ENCODE assay signal across 36 cellular contexts in genomic region chr9:23751614-23752013, GRCh38.
A peak's percentile ranks its signal among the peaks of the same experiment; 100 is the strongest.
DNase-seq lines count a peak whose midpoint lies in the region; ATAC-seq, FAIRE-seq and TF ChIP-seq lines count a peak whose summit lies in the region.
"Had no signal": no experiment of that assay in that cellular context is flagged by ENCODE, and none has a peak within 500 bp of the region (broad histone marks: within the 10 kb centered on the region; RNA-seq: fewer than 3 reads in every experiment).

No MANE protein-coding gene starts in this region.

- no peak overlapping the region for H2AFZ ChIP-seq in GM23338
- H2AFZ ChIP-seq in GM12878 (ENCODE audit: control insufficient read depth, low read depth, low read length), result no peak overlapping the region

- H3K4me1 Mint-ChIP-seq in GM23338, result peaks cover 77% of the 10 kb centered on the region
- peaks cover 91% of the 10 kb centered on the region for H3K4me1 Mint-ChIP-seq in WTC11
- peaks cover 58% of the 10 kb centered on the region for H3K4me1 Mint-ChIP-seq in glutamatergic neuron (ENCODE audit: low read depth, unreplicated experiment)
- H3K4me1 Mint-ChIP-seq: B cell; CD14-positive monocyte; CD4-positive, alpha-beta memory T cell; CD4-positive, CD25-positive, alpha-beta regulatory T cell; CD8-positive, alpha-beta memory T cell had no signal

- H4K20me1 ChIP-seq in GM23338 (replicated peaks; ENCODE audit: insufficient read depth), result peaks cover 3% of the 10 kb centered on the region
- no peaks in the 10 kb centered on the region for H4K20me1 ChIP-seq in GM12878 (ENCODE audit: control insufficient read depth, insufficient read depth)
- H4K20me1 ChIP-seq: BLaER1; BLaER1 treated with 17β-estradiol and CSF1 and Interleukin-3, amounts not matched to agents 10 nM and 100 nM had no signal

- ATAC-seq in GM23338 (no peak), WTC11 (no peak), GM12878 (peak; percentile 92), gastrocnemius medialis (no peak)
- ATAC-seq: A549; CD8-positive, alpha-beta T cell had no signal

- H3K9me2 ChIP-seq in GM23338 (ENCODE audit: insufficient read depth), result peaks cover 6% of the 10 kb centered on the region

- CTCF ChIA-PET in WTC11 (lab: Charles Lee), result no interaction called here
- CTCF ChIA-PET in GM12878 (lab: Yijun Ruan, JAX), result interaction anchor here (0.6 to 1.0 kb wide), 3 partner anchors 34 to 211 kb away, joined by 3 to 4 read pairs (median 3); no protein-coding TSS in a partner anchor

- 20% methylated on average over 6 of the region's 6 CpGs for WGBS in GM12878 (ENCODE audit: insufficient coverage, insufficient replicate concordance, low lambda C conversion rate, missing lambda C conversion rate)

- no peaks in the 10 kb centered on the region for H3K27me3 Mint-ChIP-seq in GM23338 (ENCODE audit: insufficient read depth, low read depth, poor library complexity)
- no peaks in the 10 kb centered on the region for H3K27me3 Mint-ChIP-seq in WTC11 (ENCODE audit: low read depth)
- H3K27me3 Mint-ChIP-seq in glutamatergic neuron (ENCODE audit: unreplicated experiment), result peaks cover 16% of the 10 kb centered on the region
- H3K27me3 Mint-ChIP-seq: B cell; CD4-positive, alpha-beta memory T cell; CD4-positive, alpha-beta T cell; CD4-positive, CD25-positive, alpha-beta regulatory T cell; CD8-positive, alpha-beta memory T cell had no signal

- no peaks in the 10 kb centered on the region for H3K27me3 ChIP-seq in GM23338 (ENCODE audit: insufficient read depth)
- H3K27me3 ChIP-seq in GM12878 (replicated peaks in 1 of 2; ENCODE audit: control insufficient read depth in 2 of 2, insufficient read depth in 2 of 2, low read length in 1 of 2), result no peaks in the 10 kb centered on the region
- H3K27me3 ChIP-seq in gastrocnemius medialis, result no peaks in the 10 kb centered on the region
- H3K27me3 ChIP-seq: BE2C; BLaER1; BLaER1 treated with 17β-estradiol and CSF1 and Interleukin-3, amounts not matched to agents 10 nM and 100 nM had no signal

- intact Hi-C loops in GM12878 (cut with micrococcal nuclease; ENCODE audit: unreplicated experiment) (no loop called here), gastrocnemius medialis (cut with DNase I; ENCODE audit: low total_unique reads) (no loop called here)

- RAD21 ChIA-PET in GM12878 (lab: Charles Lee; ENCODE audit: unreplicated experiment), result interaction anchor here (0.8 to 2.3 kb wide), 14 partner anchors 9 to 93 kb away, joined by 3 to 12 read pairs (median 4); no protein-coding TSS in a partner anchor

- H3K27ac ChIP-seq in GM23338 (ENCODE audit: low read depth) (no peak overlapping the region), GM12878 (ENCODE audit: control insufficient read depth, insufficient read depth) (no peak overlapping the region), gastrocnemius medialis (no peak overlapping the region)
- H3K27ac ChIP-seq: 22Rv1; A549; BLaER1; BLaER1 treated with 17β-estradiol and CSF1 and Interleukin-3, amounts not matched to agents 10 nM and 100 nM; C4-2B had no signal

- H3K27ac Mint-ChIP-seq in GM23338 (peak overlapping the region; percentile 15; the same call in 1 of the 2 replicates), WTC11 (peak overlapping the region; percentile 62; the same call in 1 of the 2 replicates), glutamatergic neuron (ENCODE audit: unreplicated experiment) (peak overlapping the region; percentile 70)
- H3K27ac Mint-ChIP-seq: B cell; CD14-positive monocyte; CD4-positive, alpha-beta memory T cell; CD4-positive, alpha-beta T cell; CD4-positive, CD25-positive, alpha-beta regulatory T cell; CD8-positive, alpha-beta memory T cell; CD8-positive, alpha-beta T cell had no signal

- H3K4me2 ChIP-seq in GM23338 (peak overlapping the region; percentile 22; the same call in 1 of the 2 replicates), GM12878 (ENCODE audit: control insufficient read depth, insufficient read depth) (no peak overlapping the region)
- H3K4me2 ChIP-seq: A549; BLaER1; BLaER1 treated with 17β-estradiol and CSF1 and Interleukin-3, amounts not matched to agents 10 nM and 100 nM had no signal

- no peaks in the 10 kb centered on the region for H3K36me3 ChIP-seq in GM23338 (ENCODE audit: insufficient read depth)
- H3K36me3 ChIP-seq in GM12878 (ENCODE audit: control insufficient read depth in 2 of 2, insufficient read depth in 2 of 2, low read length in 1 of 2), result no peaks in the 10 kb centered on the region
- H3K36me3 ChIP-seq in gastrocnemius medialis, result no peaks in the 10 kb centered on the region
- H3K36me3 ChIP-seq: BE2C; BLaER1; BLaER1 treated with 17β-estradiol and CSF1 and Interleukin-3, amounts not matched to agents 10 nM and 100 nM had no signal

- H3F3A ChIP-seq in GM23338 (replicated peaks; ENCODE audit: low read depth), result no peaks in the 10 kb centered on the region

- TF ChIP-seq CTCF in GM23338 (conservative IDR thresholded peaks at IDR 0.05; ENCODE audit: low read depth in 2 of 2) (no peak), WTC11 (IDR thresholded peaks at IDR 0.05) (no peak), GM12878 (IDR thresholded peaks at IDR 0.05 in 2 of 3, conservative IDR thresholded peaks at IDR 0.05 in 1 of 3; ENCODE audit: control insufficient read depth in 2 of 3, extremely low read depth in 1 of 3, insufficient read depth in 1 of 3, low read depth in 3 of 3, low read length in 3 of 3) (no peak), glutamatergic neuron (IDR thresholded peaks at IDR 0.05; ENCODE audit: partially characterized antibody, unreplicated experiment) (no peak), gastrocnemius medialis (IDR thresholded peaks at IDR 0.05 in 4 of 5, conservative IDR thresholded peaks at IDR 0.05 in 1 of 5) (no peak)

- H3K4me3 Mint-ChIP-seq in GM23338 (no peak overlapping the region), WTC11 (no peak overlapping the region), glutamatergic neuron (ENCODE audit: unreplicated experiment) (peak overlapping the region; percentile 13)
- H3K4me3 Mint-ChIP-seq: B cell; CD14-positive monocyte; CD4-positive, alpha-beta memory T cell; CD4-positive, alpha-beta T cell; CD4-positive, CD25-positive, alpha-beta regulatory T cell; CD8-positive, alpha-beta memory T cell; CD8-positive, alpha-beta T cell had no signal

- H3K4me1 ChIP-seq in GM23338 (ENCODE audit: insufficient read depth), result peaks cover 64% of the 10 kb centered on the region
- no peaks in the 10 kb centered on the region for H3K4me1 ChIP-seq in GM12878 (ENCODE audit: control insufficient read depth, insufficient read depth, low read length)
- no peaks in the 10 kb centered on the region for H3K4me1 ChIP-seq in gastrocnemius medialis
- H3K4me1 ChIP-seq: A549; BE2C; BLaER1; BLaER1 treated with 17β-estradiol and CSF1 and Interleukin-3, amounts not matched to agents 10 nM and 100 nM; Caco-2 had no signal

- H3K9ac ChIP-seq in GM12878 (ENCODE audit: control insufficient read depth, insufficient read depth, low read length), result no peak overlapping the region
- H3K9ac ChIP-seq: BLaER1; BLaER1 treated with 17β-estradiol and CSF1 and Interleukin-3, amounts not matched to agents 10 nM and 100 nM had no signal

- no peak for TF ChIP-seq RAD21 in GM12878 (IDR thresholded peaks at IDR 0.05; ENCODE audit: insufficient read depth, low read depth, low read length)

- in situ Hi-C loops in GM12878 (cut with MboI) (no loop called here), gastrocnemius medialis (cut with MboI; ENCODE audit: low sequenced_read_pairs in 4 of 4) (loop anchor here in 1 of 4 donors (25.0 kb wide), 1 partner anchor 111 kb away; no protein-coding TSS in a partner anchor), G401 (cut with HindIII; ENCODE audit: low sequenced_read_pairs) (no loop called here)

- H3K36me3 Mint-ChIP-seq in GM23338 (ENCODE audit: low read depth), result peaks cover 6% of the 10 kb centered on the region; the same call in 1 of the 3 replicates
- H3K36me3 Mint-ChIP-seq in WTC11, result peaks cover 4% of the 10 kb centered on the region; the same call in 1 of the 2 replicates
- peaks cover 10% of the 10 kb centered on the region for H3K36me3 Mint-ChIP-seq in glutamatergic neuron (ENCODE audit: unreplicated experiment)
- H3K36me3 Mint-ChIP-seq: CD14-positive monocyte; CD4-positive, alpha-beta memory T cell; CD4-positive, CD25-positive, alpha-beta regulatory T cell; CD8-positive, alpha-beta memory T cell; CD8-positive, alpha-beta T cell had no signal

- BruUV-seq in GM12878 (replicated peaks; lab: Mats Ljungman, UMichigan), result no TSS peak

- SMC1A ChIA-PET in GM12878 (lab: Charles Lee; ENCODE audit: uncharacterized antibody, unreplicated experiment), result interaction anchor here (1.0 to 4.4 kb wide), 18 partner anchors 8 to 93 kb away, joined by 3 to 20 read pairs (median 4); partner anchors contain the start of gene ELAVL2

- POLR2A ChIA-PET in WTC11 (lab: Charles Lee) (no interaction called here), GM12878 (lab: Charles Lee) (interaction anchor here (0.9 to 1.1 kb wide), 2 partner anchors 19 to 34 kb away, joined by 3 read pairs; no protein-coding TSS in a partner anchor)

- no peaks in the 10 kb centered on the region for H3K9me3 ChIP-seq in GM12878 (replicated peaks; ENCODE audit: control insufficient read depth, insufficient read depth, low read length)
- no peaks in the 10 kb centered on the region for H3K9me3 ChIP-seq in gastrocnemius medialis
- H3K9me3 ChIP-seq: A549; BE2C; BLaER1; BLaER1 treated with 17β-estradiol and CSF1 and Interleukin-3, amounts not matched to agents 10 nM and 100 nM; Caco-2 had no signal

- TF ChIP-seq POLR2A in GM12878 (IDR thresholded peaks at IDR 0.05; ENCODE audit: low read depth, low read length) (no peak), gastrocnemius medialis (IDR thresholded peaks at IDR 0.05) (no peak)

- H3K9me3 Mint-ChIP-seq in GM23338, result no peaks in the 10 kb centered on the region
- H3K9me3 Mint-ChIP-seq in WTC11, result no peaks in the 10 kb centered on the region
- peaks cover 19% of the 10 kb centered on the region for H3K9me3 Mint-ChIP-seq in glutamatergic neuron (ENCODE audit: unreplicated experiment)

- DNase-seq in GM23338 (ENCODE audit: low spot score) (no peak), WTC11 (ENCODE audit: low spot score) (no peak), GM12878 (ENCODE audit: low read depth, low spot score) (no peak), glutamatergic neuron (no peak), gastrocnemius medialis (no peak), DMS53 (lab: John Stamatoyannopoulos, UW) (no peak), G401 (ENCODE audit: low spot score) (no peak)
- DNase-seq in stimulated activated CD4-positive, alpha-beta T cell treated with anti-CD3 and anti-CD28 coated beads, Interleukin-15, amount 100 ng/mL, for 24 hours, result no peak
- DNase-seq: 8988T; ACHN; AML-193; BE2C; C1 segment of cervical spinal cord; Caco-2; Calu3; CD4-positive, alpha-beta memory T cell; CD4-positive, alpha-beta T cell; CD4-positive, CD25-positive, alpha-beta regulatory T cell; CD8-positive, alpha-beta memory T cell; CD8-positive, alpha-beta T cell; COR-L47; DMS 273 treated with DMSO at 0.1 percent for 48 hours; DMS153; DMS79; DMS79 treated with DMSO at 0.1 percent for 48 hours; DND-41; EL had no signal

- H3K79me2 ChIP-seq in GM23338 (replicated peaks; ENCODE audit: insufficient read depth) (peaks cover 100% of the 10 kb centered on the region), GM12878 (ENCODE audit: control insufficient read depth, insufficient read depth, low read length) (no peaks in the 10 kb centered on the region)

- TF ChIP-seq EP300 in GM12878 (IDR thresholded peaks at IDR 0.05; ENCODE audit: borderline replicate concordance in 1 of 2, control insufficient read depth in 1 of 2, low read depth in 2 of 2, low read length in 2 of 2), result no peak

- FAIRE-seq in GM12878 (lab: Jason Lieb, UNC), result no peak
- FAIRE-seq: A204.1, A549, D721Med had no signal

- H3K4me3 ChIP-seq in GM23338 (no peak overlapping the region), GM12878 (no peak overlapping the region), gastrocnemius medialis (no peak overlapping the region)
- H3K4me3 ChIP-seq: A549; BLaER1; BLaER1 treated with 17β-estradiol and CSF1 and Interleukin-3, amounts not matched to agents 10 nM and 100 nM had no signal

Comparison
In these comparisons a context has a peak if more than half of its experiments do, and no peak if none do; other contexts are left out.
1. H3K27ac Mint-ChIP-seq: peak in every context shown above with its lines; median percentile 70 in glutamatergic neuron; 62 in WTC11; 15 in GM23338.